ENCODE assay signal across 20 cellular contexts in the genomic region with DNA sequence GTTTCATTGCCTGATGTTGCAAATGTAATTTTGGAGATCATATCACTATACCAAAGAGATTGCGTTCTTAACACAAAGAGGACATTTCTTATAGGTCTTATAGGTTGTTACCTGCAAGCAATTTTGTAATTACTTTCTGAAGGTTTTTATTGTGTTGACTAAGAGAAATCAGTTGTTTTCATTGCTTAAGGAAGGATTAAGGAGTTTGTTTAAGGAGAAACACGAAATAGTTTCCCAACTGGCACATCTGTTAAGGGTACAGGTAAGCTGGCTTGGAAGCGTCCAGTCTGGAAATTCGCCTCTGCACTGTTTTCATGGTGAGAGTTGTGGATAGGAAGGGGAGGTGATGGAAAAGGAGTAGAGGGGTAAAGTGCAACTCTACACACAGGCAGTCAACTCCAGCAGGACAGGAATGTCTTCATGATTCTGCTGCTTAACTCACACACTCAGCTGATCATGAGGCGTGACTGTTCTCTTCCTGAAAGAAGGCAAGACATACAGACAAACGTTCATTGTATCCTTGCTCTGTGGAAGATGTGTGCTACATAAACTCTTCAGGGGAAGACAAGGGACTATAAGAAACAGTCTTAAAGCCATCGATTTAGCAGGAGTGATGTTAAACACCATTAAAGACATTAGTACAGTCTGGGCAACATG.
"Had no signal": no experiment of that assay in that cellular context is flagged by ENCODE, and none has a peak within 500 bp of the region (broad histone marks: within the 10 kb centered on the region; RNA-seq: fewer than 3 reads in every experiment).

No MANE protein-coding gene starts in this region.

- DNase-seq: activated CD4-positive, alpha-beta T cell treated with anti-CD3 and anti-CD28 coated beads, Interleukin-2, amount 50 U/mL, for 1 hour; activated CD4-positive, CD25-positive, alpha-beta regulatory T cell treated with anti-CD3 and anti-CD28 coated beads, Interleukin-2, amount 50 U/mL, for 72 hours; activated CD8-positive, alpha-beta memory T cell treated with anti-CD3 and anti-CD28 coated beads for 24 hours; activated CD8-positive, alpha-beta memory T cell treated with anti-CD3 and anti-CD28 coated beads, Interleukin-2, amount 50 U/mL, for 4 hours; activated T-cell treated with anti-CD3 and anti-CD28 coated beads, Interleukin-2, amount 50 U/mL, for 24 hours; adrenal gland; central memory CD4-positive, alpha-beta T cell; esophagus squamous epithelium; head of caudate nucleus; hypothalamus; left cardiac atrium; lower lobe of right lung; naive thymus-derived CD4-positive, alpha-beta T cell; spleen; stimulated activated CD4-positive, alpha-beta T cell treated with anti-CD3 and anti-CD28 coated beads, Interleukin-4, amount 100 ng/mL, for 24 hours; stimulated activated naive CD8-positive, alpha-beta T cell treated with anti-CD3 and anti-CD28 coated beads, Interleukin-15, Interleukin-2, amounts not matched to agents 100 U/mL and 50 U/mL, for 24 hours; T-cell; WERI-Rb-1 had no signal

- H3K9me3 ChIP-seq: adrenal gland, ascending aorta, esophagus squamous epithelium, gastroesophageal sphincter, lower lobe of right lung, spleen had no signal

- H3K4me3 ChIP-seq: adrenal gland, ascending aorta, esophagus squamous epithelium, gastroesophageal sphincter, lower lobe of right lung, spleen had no signal

- H3K36me3 ChIP-seq: adrenal gland, ascending aorta, esophagus squamous epithelium, gastroesophageal sphincter, lower lobe of right lung, spleen, WERI-Rb-1 had no signal

- H3K27me3 ChIP-seq: adrenal gland, ascending aorta, esophagus squamous epithelium, gastroesophageal sphincter, spleen had no signal

- H3K27ac ChIP-seq: adrenal gland, ascending aorta, esophagus squamous epithelium, gastroesophageal sphincter, lower lobe of right lung, WERI-Rb-1 had no signal
